ENCODE assay signal across 1 cellular context in genomic region chr16:46510-46909, GRCh38. TPM values are rescaled to one million over a fixed set of nuclear protein-coding genes. Genes with fewer than 3 reads are reported as not detected.
"Had no signal": no experiment of that assay in that cellular context is flagged by ENCODE, and none has a peak within 500 bp of the region (broad histone marks: within the 10 kb centered on the region; RNA-seq: fewer than 3 reads in every experiment).

No MANE protein-coding gene starts in this region.

RNA-seq across cellular contexts. Expression of gene RHBDF1, which starts 25.9 kb away (rescaled TPM):
- polyA plus RNA-seq: IgD-negative memory B cell had no signal
